ENCODE assay signal across 17 cellular contexts in genomic region chr7:37405603-37406122, GRCh38. TPM values are rescaled to one million over a fixed set of nuclear protein-coding genes. Genes with fewer than 3 reads are reported as not detected.
DNase-seq lines count a peak whose midpoint lies in the region; ATAC-seq, FAIRE-seq and TF ChIP-seq lines count a peak whose summit lies in the region.
"Had no signal": no experiment of that assay in that cellular context is flagged by ENCODE, and none has a peak within 500 bp of the region (broad histone marks: within the 10 kb centered on the region; RNA-seq: fewer than 3 reads in every experiment).

No MANE protein-coding gene starts in this region.

- no peaks in the 10 kb centered on the region for H3K36me3 ChIP-seq in adrenal gland (replicated peaks in 1 of 2)
- H3K36me3 ChIP-seq in kidney (ENCODE audit: control insufficient read depth in 1 of 2, insufficient read depth in 2 of 2, low read length in 2 of 2), result no peaks in the 10 kb centered on the region
- H3K36me3 ChIP-seq: BE2C had no signal

- FAIRE-seq in kidney (lab: Jason Lieb, UNC), result no peak
- FAIRE-seq: HTR-8/SVneo had no signal

- ATAC-seq in sciatic nerve (peak; percentile 84), HG02798 (IDR thresholded peaks at IDR 0.05; ENCODE audit: poor library complexity, unreplicated experiment) (no peak), GM21526 (IDR thresholded peaks at IDR 0.05; ENCODE audit: low FRiP score, unreplicated experiment) (no peak)

- TF ChIP-seq POLR2A in adrenal gland (IDR thresholded peaks at IDR 0.05), result no peak

- no peaks in the 10 kb centered on the region for H3K27me3 ChIP-seq in adrenal gland
- H3K27me3 ChIP-seq: BE2C had no signal

- H3K9ac ChIP-seq in kidney (ENCODE audit: low read length in 2 of 2), result no peak overlapping the region

- H3K9me3 ChIP-seq in adrenal gland (replicated peaks in 1 of 3) (no peaks in the 10 kb centered on the region), kidney (ENCODE audit: control insufficient read depth in 1 of 2, low read length in 2 of 2) (no peaks in the 10 kb centered on the region)
- H3K9me3 ChIP-seq: BE2C had no signal

- no peak for TF ChIP-seq CTCF in adrenal gland (IDR thresholded peaks at IDR 0.05)
- TF ChIP-seq CTCF in kidney (IDR thresholded peaks at IDR 0.05; ENCODE audit: borderline replicate concordance, extremely low read depth, insufficient read depth), result no peak

- H3K4me3 ChIP-seq in adrenal gland (no peak overlapping the region), kidney (ENCODE audit: low read length in 2 of 2) (no peak overlapping the region)

- POLR2A ChIA-PET in HEK293T (lab: Yijun Ruan, JAX), result no interaction called here

- intact Hi-C loops in adrenal gland (cut with DNase I), result no loop called here
- intact Hi-C loops in kidney (cut with DNase I), result no loop called here
- intact Hi-C loops in sciatic nerve (cut with DNase I), result no loop called here

- peaks cover 0 to 11% of the 10 kb centered on the region in 2 donors for H3K4me1 ChIP-seq in adrenal gland (replicated peaks in 1 of 2)
- peaks cover 0 to 4% of the 10 kb centered on the region in 2 donors for H3K4me1 ChIP-seq in kidney (ENCODE audit: control insufficient read depth in 1 of 2, insufficient read depth in 1 of 2, low read depth in 1 of 2, low read length in 2 of 2)
- H3K4me1 ChIP-seq: BE2C had no signal

- peak overlapping the region in 2 of 5 donors; percentile 8 to 50 for H3K27ac ChIP-seq in adrenal gland
- no peak overlapping the region for H3K27ac ChIP-seq in kidney (ENCODE audit: low read depth in 2 of 2, low read length in 2 of 2)

- WGBS in adrenal gland, 4 donors, result 51 to 72% (median 62%) methylated on average over 6 to 9 of the region's 9 CpGs

- DNase-seq in UCSD-AML1 (lab: John Stamatoyannopoulos, UW; ENCODE audit: unreplicated experiment) (peak; percentile 20), adrenal gland (peak in 6 of 7 donors; percentile 37 to 81 (median 51)), kidney (peak; percentile 94), sciatic nerve (ENCODE audit: low spot score) (no peak), COR-L47 (lab: John Stamatoyannopoulos, UW) (no peak), HEK293T (ENCODE audit: extremely low spot score) (no peak)
- DNase-seq: activated CD4-positive, alpha-beta T cell treated with anti-CD3 and anti-CD28 coated beads for 4 hours; activated T-cell treated with anti-CD3 and anti-CD28 coated beads, Interleukin-2, amount 50 U/mL, for 1 hour; amygdala; BE2C; HCEC 1CT; NCI-H187 treated with DMSO at 0.1 percent for 48 hours; NCI-H510A; stimulated activated CD4-positive, alpha-beta T cell treated with anti-CD3 and anti-CD28 coated beads, Interleukin-4, amount 100 ng/mL, for 24 hours had no signal

- CTCF ChIA-PET in HEK293T (lab: Yijun Ruan, JAX), result no interaction called here

TF ChIP-seq in HEK293T, 16 proteins besides CTCF, POLR2A, EP300 and RAD21:
- TF ChIP-seq FOXM1 (IDR thresholded peaks at IDR 0.05; ENCODE audit: borderline replicate concordance) (no peak), TARDBP (IDR thresholded peaks at IDR 0.05) (no peak), CTBP1 (IDR thresholded peaks at IDR 0.05; ENCODE audit: borderline replicate concordance) (no peak), NFRKB (IDR thresholded peaks at IDR 0.05) (no peak), ELF4 (IDR thresholded peaks at IDR 0.05) (no peak), L3MBTL2 (conservative IDR thresholded peaks at IDR 0.05) (no peak), LEF1 (IDR thresholded peaks at IDR 0.05; ENCODE audit: borderline replicate concordance) (no peak)

RNA-seq across cellular contexts. Expression of gene ELMO1, which starts 43.0 kb away (rescaled TPM):
- total RNA-seq in adrenal gland (10 to 100 TPM; 12.4 to 46.8 (median 18.8) TPM), kidney (35.4 TPM), sciatic nerve (151 TPM)
- polyA plus RNA-seq in adrenal gland (10 to 100 TPM in 2 of 3 donors, 1 to 10 TPM in 1; 9.8 to 13.6 (median 10.5) TPM), kidney (ENCODE audit: insufficient read depth, low read depth, low replicate concordance) (6.0 TPM)

Comparison
In these comparisons a context has a peak if more than half of its experiments do, and no peak if none do; other contexts are left out.
1. DNase-seq: peak in UCSD-AML1 (single experiment), adrenal gland (6 of 7) and kidney (single experiment); none in sciatic nerve (single experiment), COR-L47 (single experiment) and HEK293T (single experiment).